In the genomic region with DNA sequence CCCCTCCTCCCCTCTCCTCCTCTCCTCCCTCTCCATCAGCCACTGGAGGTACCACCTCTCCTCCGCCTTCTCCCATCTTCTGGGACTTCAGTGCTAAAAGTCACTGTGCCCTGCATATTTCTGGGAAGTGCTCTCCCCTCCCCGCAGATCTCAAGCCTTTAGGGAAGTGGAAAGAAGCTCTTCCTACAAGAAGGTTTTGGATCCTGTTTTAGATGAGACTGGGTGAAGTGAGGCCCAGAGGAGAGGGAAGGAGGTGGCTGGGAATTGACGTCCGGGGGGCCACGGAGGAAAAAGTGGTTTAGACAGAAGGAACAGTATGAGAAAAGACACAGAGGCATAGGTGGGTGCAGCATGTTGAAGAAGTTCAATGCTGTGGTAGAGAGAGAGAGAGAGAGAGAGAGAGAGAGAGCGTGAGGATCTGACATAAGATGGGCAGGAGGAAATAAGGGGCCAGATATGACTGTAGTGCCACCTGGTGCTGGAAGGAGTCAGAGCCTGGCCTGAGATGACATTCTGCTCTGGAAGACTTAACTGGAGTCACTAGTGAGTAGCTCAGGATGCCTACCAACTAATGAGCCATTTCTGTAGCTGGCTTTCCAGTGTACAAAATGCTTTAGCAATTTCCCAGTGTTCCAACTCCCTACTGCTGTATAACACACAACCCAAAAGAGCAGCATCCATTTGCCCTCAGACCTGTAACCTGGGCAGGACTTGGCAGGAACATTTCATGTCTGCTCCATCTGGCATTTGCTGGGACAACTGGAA, we compare ENCODE assay signal across 8 cellular contexts. TPM values are rescaled to one million over a fixed set of nuclear protein-coding genes. Genes with fewer than 3 reads are reported as not detected.
DNase-seq lines count a peak whose midpoint lies in the region; ATAC-seq, FAIRE-seq and TF ChIP-seq lines count a peak whose summit lies in the region.

No MANE protein-coding gene starts in this region.

- TF ChIP-seq RAD21 in K562 (CRISPR knock-in tag; conservative IDR thresholded peaks at IDR 0.05 in 1 of 2, IDR thresholded peaks at IDR 0.05 in 1 of 2), result peak; percentile 92 to 97

- intact Hi-C loops in Panc1 (cut with micrococcal nuclease; ENCODE audit: unreplicated experiment) (loop anchor here (5.0 kb wide), 1 partner anchor 158 kb away; no protein-coding TSS in a partner anchor), K562 (cut with micrococcal nuclease) (loop anchor here (1.0 to 5.0 kb wide), 2 partner anchors 83 to 160 kb away; no protein-coding TSS in a partner anchor)

- H3K4me1 ChIP-seq in ACC112 (ENCODE audit: control insufficient read depth, insufficient read depth, low read length, unreplicated experiment) (peaks cover 45% of the 10 kb centered on the region), Panc1 (ENCODE audit: control insufficient read depth, insufficient read depth, low read length) (no peaks in the 10 kb centered on the region), K562 (replicated peaks in 1 of 2; ENCODE audit: control insufficient read depth in 2 of 2, insufficient read depth in 2 of 2, low read length in 2 of 2) (peaks cover 0 to 4% of the 10 kb centered on the region in 2 experiments; a peak in 1 of 5 replicates), skeletal muscle tissue (ENCODE audit: control insufficient read depth in 3 of 3, insufficient read depth in 3 of 3, low read length in 3 of 3) (peaks cover 31 to 48% (median 35%) of the 10 kb centered on the region in 3 donors)

- no peaks in the 10 kb centered on the region for H3K9me3 Mint-ChIP-seq in IgD-negative memory B cell

- ATAC-seq in Panc1, result peak; percentile 96
- peak; percentile 95 for ATAC-seq in K562
- no peak for ATAC-seq in HG03571 (IDR thresholded peaks at IDR 0.05; ENCODE audit: unreplicated experiment)

- CTCF ChIA-PET in Panc1 (lab: Charles Lee) (interaction anchor here (0.5 to 1.4 kb wide), 15 partner anchors 10 to 371 kb away, joined by 3 to 10 read pairs (median 5); no protein-coding TSS in a partner anchor), K562 (lab: Yijun Ruan, JAX; ENCODE audit: low intra/inter-chr PET ratio) (interaction anchor here (0.7 to 1.2 kb wide), 3 partner anchors 81 to 161 kb away, joined by 3 to 10 read pairs (median 5); no protein-coding TSS in a partner anchor)

- H3K36me3 Mint-ChIP-seq in IgD-negative memory B cell, result no peaks in the 10 kb centered on the region

- H3K4me3 Mint-ChIP-seq in IgD-negative memory B cell, result peak overlapping the region in 3 of 4 donors; percentile 15 to 35 (median 33)

- POLR2A ChIA-PET in Panc1 (lab: Charles Lee) (interaction anchor here (0.5 to 0.7 kb wide), 2 partner anchors 15 to 140 kb away, joined by 4 to 12 read pairs; no protein-coding TSS in a partner anchor), K562 (lab: Yijun Ruan, JAX) (interaction anchor here (0.6 to 0.9 kb wide), 3 partner anchors 10 to 155 kb away, joined by 3 read pairs; no protein-coding TSS in a partner anchor)

- peak overlapping the region in 1 of 3 donors; percentile 22 for H3K27ac Mint-ChIP-seq in IgD-negative memory B cell

- H3K4me3 ChIP-seq in ACC112 (ENCODE audit: low read depth, low read length) (no peak overlapping the region), Panc1 (ENCODE audit: low read depth in 2 of 2, low read length in 2 of 2) (no peak overlapping the region), K562 (no peak overlapping the region), skeletal muscle tissue (ENCODE audit: low read length in 3 of 3) (peak overlapping the region in 1 of 3 donors; percentile 28)

- WGBS in K562 (ENCODE audit: insufficient coverage, low coverage, missing lambda C conversion rate), result 10% methylated on average over 6 of the region's 6 CpGs

- TF ChIP-seq EP300 in K562 (IDR thresholded peaks at IDR 0.05; ENCODE audit: low read length), result no peak

- H3K9me3 ChIP-seq in Panc1 (ENCODE audit: control insufficient read depth, insufficient read depth, low read depth, low read length), result no peaks in the 10 kb centered on the region
- no peaks in the 10 kb centered on the region for H3K9me3 ChIP-seq in K562 (replicated peaks; ENCODE audit: control insufficient read depth, insufficient read depth, low read depth, low read length)
- no peaks in the 10 kb centered on the region for H3K9me3 ChIP-seq in skeletal muscle tissue (ENCODE audit: control insufficient read depth in 3 of 3, low read length in 3 of 3)

- H3K9me1 ChIP-seq in K562 (ENCODE audit: control insufficient read depth, insufficient read depth, low read length), result no peaks in the 10 kb centered on the region

- H3K27me3 ChIP-seq in ACC112 (ENCODE audit: insufficient read depth, low read length), result no peaks in the 10 kb centered on the region
- no peaks in the 10 kb centered on the region for H3K27me3 ChIP-seq in Panc1 (ENCODE audit: control insufficient read depth, insufficient read depth, low read length)
- H3K27me3 ChIP-seq in K562 (ENCODE audit: control insufficient read depth in 2 of 2, insufficient read depth in 2 of 2, low read length in 2 of 2), result peaks cover 11 to 27% of the 10 kb centered on the region in 2 experiments; a peak in 3 of 5 replicates
- no peaks in the 10 kb centered on the region for H3K27me3 ChIP-seq in skeletal muscle tissue (ENCODE audit: control insufficient read depth in 3 of 3, insufficient read depth in 3 of 3, low read length in 3 of 3)

- H3K36me3 ChIP-seq in ACC112 (ENCODE audit: insufficient read depth, low read length), result no peaks in the 10 kb centered on the region
- H3K36me3 ChIP-seq in Panc1 (ENCODE audit: control insufficient read depth, insufficient read depth, low read length), result no peaks in the 10 kb centered on the region
- no peaks in the 10 kb centered on the region for H3K36me3 ChIP-seq in K562 (ENCODE audit: control insufficient read depth, insufficient read depth, low read length)
- no peaks in the 10 kb centered on the region for H3K36me3 ChIP-seq in skeletal muscle tissue (ENCODE audit: control insufficient read depth in 3 of 3, insufficient read depth in 3 of 3, low read length in 3 of 3)

- no peaks in the 10 kb centered on the region; the same call in 1 of the 2 replicates for H4K20me1 ChIP-seq in K562 (replicated peaks; ENCODE audit: control insufficient read depth, insufficient read depth, low read length)

- BruUV-seq in Panc1 (replicated peaks; lab: Mats Ljungman, UMichigan) (no TSS peak), K562 (replicated peaks; lab: Mats Ljungman, UMichigan) (no TSS peak)

- H3K4me2 ChIP-seq in K562 (ENCODE audit: insufficient read depth, low read length), result no peak overlapping the region

- H3K27me3 Mint-ChIP-seq in IgD-negative memory B cell, result peaks cover 5% of the 10 kb centered on the region

- peak overlapping the region; percentile 83 for H2AFZ ChIP-seq in ACC112 (ENCODE audit: low read length, unreplicated experiment)
- no peak overlapping the region for H2AFZ ChIP-seq in K562 (ENCODE audit: low read depth, low read length)

- no peak overlapping the region for H3K9ac ChIP-seq in K562 (ENCODE audit: insufficient read depth in 1 of 2, low read depth in 2 of 2, low read length in 2 of 2)
- peak overlapping the region in 2 of 3 donors; percentile 15 to 62 for H3K9ac ChIP-seq in skeletal muscle tissue (ENCODE audit: low read depth in 1 of 3, low read length in 3 of 3)

- TF ChIP-seq CTCF in Panc1 (IDR thresholded peaks at IDR 0.05), result peak; percentile 88
- TF ChIP-seq CTCF in K562 (IDR thresholded peaks at IDR 0.05 in 2 of 3, conservative IDR thresholded peaks at IDR 0.05 in 1 of 3; ENCODE audit: insufficient read depth in 2 of 3, low read depth in 1 of 3, low read length in 3 of 3), result peak; percentile 74 to 91 (median 75)

- TF ChIP-seq POLR2A in K562 (conservative IDR thresholded peaks at IDR 0.05), result no peak

- peaks cover 13 to 19% (median 15%) of the 10 kb centered on the region in 3 donors for H3K4me1 Mint-ChIP-seq in IgD-negative memory B cell

- peak; percentile 84 for DNase-seq in GM03348 (ENCODE audit: low spot score)
- DNase-seq in Panc1 (ENCODE audit: low read depth, low spot score), result peak; percentile 84
- peak; percentile 45 to 70 (median 56) for DNase-seq in K562 (ENCODE audit: extremely low read depth in 1 of 4, low spot score in 3 of 4)
- peak; percentile 36 for DNase-seq in iPS DF 4.7 (ENCODE audit: extremely low read depth, low spot score)

- in situ Hi-C loops in Panc1 (cut with HindIII; ENCODE audit: low pct_unique_long_range_greater_than_20kb, low sequenced_read_pairs) (no loop called here), K562 (cut with MboI) (loop anchor here (10.0 kb wide), 1 partner anchor 161 kb away; no protein-coding TSS in a partner anchor)

- FAIRE-seq in K562 (lab: Jason Lieb, UNC), result no peak

- H3K27ac ChIP-seq in ACC112 (ENCODE audit: low read depth, low read length) (peak overlapping the region; percentile 45; the same call in 1 of the 2 replicates), Panc1 (ENCODE audit: low read length) (no peak overlapping the region), K562 (ENCODE audit: extremely low read depth, low read depth, low read length) (no peak overlapping the region), skeletal muscle tissue (ENCODE audit: low read depth, low read length) (peak overlapping the region; percentile 74)

- H3K79me2 ChIP-seq in ACC112 (ENCODE audit: control insufficient read depth, insufficient read depth, low read length, unreplicated experiment), result no peaks in the 10 kb centered on the region
- H3K79me2 ChIP-seq in K562 (ENCODE audit: control insufficient read depth, insufficient read depth, low read length), result no peaks in the 10 kb centered on the region

RNA-seq across cellular contexts. Expression of gene ZSCAN20, which starts 16.7 kb away (rescaled TPM):
- polyA plus RNA-seq in IgD-negative memory B cell, result 0.45 TPM
- 6.9 TPM for total RNA-seq in Panc1 (2021; ENCODE audit: unreplicated experiment)
- polyA plus RNA-seq in Panc1 (2012; ENCODE audit: insufficient read length), result 2.6 TPM
- total RNA-seq in K562 (2011; cell fraction: chromatin; rRNA removed; ENCODE audit: low replicate concordance), result 3.8 and 4.1 TPM in 2 replicates
- 2.5 and 4.3 TPM in 2 replicates for total RNA-seq in K562 (2011; cell fraction: nucleolus; rRNA removed)
- total RNA-seq in K562 (2011; cell fraction: nucleoplasm; rRNA removed), result 2.8 and 2.9 TPM in 2 replicates
- 2.2 and 2.5 TPM in 2 replicates for total RNA-seq in K562 (2014; rRNA removed)
- 2.8 and 3.0 TPM in 2 replicates for total RNA-seq in K562 (2014; rRNA removed; fragmentation: Illumina TruSeq; extraction: Trizol)
- 3.3 and 3.6 TPM in 2 replicates for total RNA-seq in K562 (2015; rRNA removed; fragmentation: Illumina TruSeq; extraction: Trizol)
- 2.5 and 2.6 TPM in 2 replicates for total RNA-seq in K562 (2021)
- polyA plus RNA-seq in K562 (2011; rRNA removed), result 0.80 and 1.7 TPM in 2 replicates
- 0.38 and 0.75 TPM in 2 replicates for polyA plus RNA-seq in K562 (2011; cell fraction: cytosol; rRNA removed)
- polyA plus RNA-seq in K562 (2011; cell fraction: nucleus; rRNA removed), result 1.0 and 1.9 TPM in 2 replicates
- polyA plus RNA-seq in K562 (2012), result 1.8 and 1.9 TPM in 2 replicates
- 2.0 TPM in 2 replicates for polyA plus RNA-seq in K562 (2014; fragmentation: Illumina TruSeq; extraction: Trizol)
- polyA plus RNA-seq in K562 (2014; fragmentation: Nextera tagmentation; extraction: Ambion mirVana), result under 1 TPM; 0.36 to 0.58 TPM
- polyA plus RNA-seq in K562 (2014; rRNA removed), result 1.4 and 1.8 TPM in 2 replicates
- polyA minus RNA-seq in K562 (2011; rRNA and poly(A)+ RNA removed), result 1.4 and 2.5 TPM in 2 replicates
- 0.76 and 1.6 TPM in 2 replicates for polyA minus RNA-seq in K562 (2011; cell fraction: cytosol; rRNA and poly(A)+ RNA removed)
- polyA minus RNA-seq in K562 (2011; cell fraction: nucleus; rRNA and poly(A)+ RNA removed), result 2.4 and 2.6 TPM in 2 replicates
- total RNA-seq in skeletal muscle tissue, result 6.8 TPM

RNA-seq across cellular contexts. Expression of gene PHC2, which starts 24.8 kb away (rescaled TPM):
- 7.9 TPM for polyA plus RNA-seq in IgD-negative memory B cell
- 122 TPM for total RNA-seq in Panc1 (2021; ENCODE audit: unreplicated experiment)
- 127 TPM for polyA plus RNA-seq in Panc1 (2012; ENCODE audit: insufficient read length)
- total RNA-seq in K562 (2011; cell fraction: chromatin; rRNA removed; ENCODE audit: low replicate concordance), result 6.6 and 20.6 TPM in 2 replicates
- total RNA-seq in K562 (2011; cell fraction: nucleolus; rRNA removed), result 11.1 and 17.3 TPM in 2 replicates
- 12.2 and 18.6 TPM in 2 replicates for total RNA-seq in K562 (2011; cell fraction: nucleoplasm; rRNA removed)
- total RNA-seq in K562 (2014; rRNA removed), result 43.5 and 57.7 TPM in 2 replicates
- 27.0 and 29.9 TPM in 2 replicates for total RNA-seq in K562 (2014; rRNA removed; fragmentation: Illumina TruSeq; extraction: Trizol)
- 31.4 and 31.8 TPM in 2 replicates for total RNA-seq in K562 (2015; rRNA removed; fragmentation: Illumina TruSeq; extraction: Trizol)
- 59.9 and 67.6 TPM in 2 replicates for total RNA-seq in K562 (2021)
- polyA plus RNA-seq in K562 (2011; rRNA removed), result 32.4 and 34.6 TPM in 2 replicates
- polyA plus RNA-seq in K562 (2011; cell fraction: cytosol; rRNA removed), result 40.6 and 53.4 TPM in 2 replicates
- 34.0 and 43.0 TPM in 2 replicates for polyA plus RNA-seq in K562 (2011; cell fraction: nucleus; rRNA removed)
- 38.4 and 62.6 TPM in 2 replicates for polyA plus RNA-seq in K562 (2012)
- polyA plus RNA-seq in K562 (2014; fragmentation: Illumina TruSeq; extraction: Trizol), result 57.1 and 63.1 TPM in 2 replicates
- polyA plus RNA-seq in K562 (2014; fragmentation: Nextera tagmentation; extraction: Ambion mirVana), result 1 to 10 TPM; 3.1 to 5.8 TPM
- 41.5 and 44.1 TPM in 2 replicates for polyA plus RNA-seq in K562 (2014; rRNA removed)
- polyA minus RNA-seq in K562 (2011; rRNA and poly(A)+ RNA removed), result 14.3 and 16.3 TPM in 2 replicates
- polyA minus RNA-seq in K562 (2011; cell fraction: cytosol; rRNA and poly(A)+ RNA removed), result 23.4 and 24.0 TPM in 2 replicates
- 11.0 and 13.1 TPM in 2 replicates for polyA minus RNA-seq in K562 (2011; cell fraction: nucleus; rRNA and poly(A)+ RNA removed)
- total RNA-seq in skeletal muscle tissue, result 31.3 TPM

Comparison
In these comparisons a context has a peak if more than half of its experiments do, and no peak if none do; other contexts are left out.
1. H3K27ac ChIP-seq: peak in ACC112 (single experiment) and skeletal muscle tissue (single experiment); none in Panc1 (single experiment) and K562 (single experiment).
2. H3K9ac ChIP-seq: peak in skeletal muscle tissue (2 of 3); none in K562 (0 of 2).
3. Peak in every context shown above with its lines, with median percentiles within 50 percentile points of each other: DNase-seq.